1 cellular context compared by ENCODE assay signal in genomic region chr7:95440394-95441038, GRCh38.
TF ChIP-seq lines count a peak whose summit lies in the region.

No MANE protein-coding gene starts in this region.

TF ChIP-seq in A549, 52 proteins besides CTCF, POLR2A, EP300 and RAD21 (continued from another document):
- TF ChIP-seq FOSL2 (IDR thresholded peaks at IDR 0.05) = no peak
- peak; percentile 20; the same call in 1 of the 2 replicates for TF ChIP-seq FOSL2 (CRISPR knock-in tag; IDR thresholded peaks at IDR 0.05)
- no peak for TF ChIP-seq KDM1A (IDR thresholded peaks at IDR 0.05; ENCODE audit: low read depth)
- TF ChIP-seq HES2 (IDR thresholded peaks at IDR 0.05) = peak; percentile 58; the same call in 1 of the 2 replicates
- TF ChIP-seq NFE2L2 (conservative IDR thresholded peaks at IDR 0.05; ENCODE audit: low read length) = no peak
- no peak for TF ChIP-seq REST (IDR thresholded peaks at IDR 0.05)
- TF ChIP-seq HOXB13 (CRISPR knock-in tag; IDR thresholded peaks at IDR 0.05; ENCODE audit: low read depth) = peak; percentile 74
- TF ChIP-seq JUN (IDR thresholded peaks at IDR 0.05) = peak; percentile 26 to 63; a peak in 2 of 5 replicates
- TF ChIP-seq BCL3 (IDR thresholded peaks at IDR 0.05) = peak; percentile 75; the same call in 2 of the 3 replicates
- TF ChIP-seq CEBPB (IDR thresholded peaks at IDR 0.05) = peak; percentile 79 to 91
- TF ChIP-seq CBX8 (IDR thresholded peaks at IDR 0.05) = no peak
- TF ChIP-seq EHF (CRISPR knock-in tag; IDR thresholded peaks at IDR 0.05) = no peak
- peak; percentile 76 for TF ChIP-seq GATA3 (IDR thresholded peaks at IDR 0.05; ENCODE audit: borderline replicate concordance)
- TF ChIP-seq HOXB5 (CRISPR knock-in tag; IDR thresholded peaks at IDR 0.05) = no peak
- peak; percentile 62 for TF ChIP-seq JUNB (IDR thresholded peaks at IDR 0.05)
